22 cellular contexts compared by ENCODE assay signal in genomic region chr7:38703093-38703492, GRCh38.
"Had no signal": no experiment of that assay in that cellular context is flagged by ENCODE, and none has a peak within 500 bp of the region (broad histone marks: within the 10 kb centered on the region; RNA-seq: fewer than 3 reads in every experiment).

No MANE protein-coding gene starts in this region.

- DNase-seq: cortex of kidney; dorsolateral prefrontal cortex; effector CD8-positive, alpha-beta T cell; foreskin fibroblast; glutamatergic neuron; islet precursor cell; left ventricle myocardium inferior; mesendoderm; naive B cell; psoas muscle; retina; stimulated activated CD4-positive, alpha-beta T cell treated with anti-CD3 and anti-CD28 coated beads, Interleukin-2, amount 100 ng/mL, for 24 hours; stimulated activated CD4-positive, alpha-beta T cell treated with anti-CD3 and anti-CD28 coated beads, Interleukin-4, amount 100 ng/mL, for 4 hours; stimulated activated naive B cell treated with anti-CD40 and anti-IgM and Interleukin-4, amounts not matched to agents 10 μg/mL and 1 μg/mL and 100 μg/mL, for 72 hours; stimulated activated naive CD8-positive, alpha-beta T cell treated with anti-CD3 and anti-CD28 coated beads, Interleukin-15, amount 100 ng/mL, for 72 hours; testis had no signal

- H3K36me3 ChIP-seq: esophagus muscularis mucosa, gastroesophageal sphincter, left ventricle myocardium inferior, neutrophil, tibial nerve had no signal

- ATAC-seq: gastroesophageal sphincter; psoas muscle; sciatic nerve; stimulated activated naive B cell treated with anti-CD40 and anti-IgM and Interleukin-4, amounts not matched to agents 10 μg/mL and 1 μg/mL and 100 μg/mL, for 72 hours; stimulated activated naive CD8-positive, alpha-beta T cell treated with anti-CD3 and anti-CD28 coated beads, Interleukin-15, amount 100 ng/mL, for 72 hours had no signal

- H3K4me1 ChIP-seq: esophagus muscularis mucosa, left ventricle myocardium inferior, psoas muscle, testis had no signal

- H3K9me3 ChIP-seq: esophagus muscularis mucosa, gastroesophageal sphincter, neutrophil, psoas muscle, testis had no signal

- H3K27me3 ChIP-seq: testis, tibial nerve had no signal

- H3K4me3 ChIP-seq: dorsolateral prefrontal cortex, esophagus muscularis mucosa, gastroesophageal sphincter, left ventricle myocardium inferior, psoas muscle, skin epidermis, testis, tibial nerve had no signal

- H3K27ac ChIP-seq: dorsolateral prefrontal cortex, esophagus muscularis mucosa, gastroesophageal sphincter, left ventricle myocardium inferior, neutrophil, psoas muscle, skin epidermis, testis, tibial nerve had no signal
